Comparison of ENCODE assay signal across 8 cellular contexts in genomic region chr7:99615989-99616358, GRCh38. TPM values are rescaled to one million over a fixed set of nuclear protein-coding genes. Genes with fewer than 3 reads are reported as not detected.
DNase-seq lines count a peak whose midpoint lies in the region; ATAC-seq, FAIRE-seq and TF ChIP-seq lines count a peak whose summit lies in the region.

No MANE protein-coding gene starts in this region.

- TF ChIP-seq CTCF in GM23338 (conservative IDR thresholded peaks at IDR 0.05; ENCODE audit: low read depth in 2 of 2) (no peak), foreskin fibroblast (IDR thresholded peaks at IDR 0.05; ENCODE audit: low read depth, low read length) (no peak)

- no peaks in the 10 kb centered on the region for H3F3A ChIP-seq in GM23338 (replicated peaks; ENCODE audit: low read depth)

- no peak for FAIRE-seq in frontal cortex (lab: Jason Lieb, UNC)

- peaks cover 20% of the 10 kb centered on the region for H3K79me2 ChIP-seq in GM23338 (replicated peaks; ENCODE audit: insufficient read depth)

- peaks cover 9% of the 10 kb centered on the region for H3K4me1 Mint-ChIP-seq in GM23338
- peaks cover 41 to 50% (median 42%) of the 10 kb centered on the region in 3 donors for H3K4me1 Mint-ChIP-seq in T-cell

- peak overlapping the region; percentile 97 for H2AFZ ChIP-seq in GM23338

- no peaks in the 10 kb centered on the region; the same call in 1 of the 2 replicates for H4K20me1 ChIP-seq in GM23338 (replicated peaks; ENCODE audit: insufficient read depth)

- peaks cover 14% of the 10 kb centered on the region for H3K27me3 Mint-ChIP-seq in GM23338 (ENCODE audit: insufficient read depth, low read depth, poor library complexity)
- H3K27me3 Mint-ChIP-seq in T-cell: no peaks in the 10 kb centered on the region

- H3K27me3 ChIP-seq in GM23338 (ENCODE audit: insufficient read depth) (no peaks in the 10 kb centered on the region), skeletal muscle tissue (ENCODE audit: control insufficient read depth in 3 of 3, insufficient read depth in 3 of 3, low read length in 3 of 3) (no peaks in the 10 kb centered on the region)

- H3K4me3 ChIP-seq in GM23338 (peak overlapping the region; percentile 94), foreskin fibroblast (ENCODE audit: low read depth in 1 of 2, low read length in 2 of 2) (peak overlapping the region; percentile 81 to 95), skeletal muscle tissue (ENCODE audit: low read length in 3 of 3) (peak overlapping the region; percentile 100)

- peak overlapping the region; percentile 98; the same call in 1 of the 2 replicates for H3K27ac Mint-ChIP-seq in GM23338
- H3K27ac Mint-ChIP-seq in T-cell: peak overlapping the region; percentile 93 to 97

- POLR2A ChIA-PET in T-cell (lab: Charles Lee): interaction anchor here (0.5 to 0.7 kb wide), 2 partner anchors 10 to 106 kb away, joined by 3 read pairs; no protein-coding TSS in a partner anchor

- ATAC-seq in GM23338 (no peak), T-cell (replicated peaks in 1 of 4) (no peak)

- H3K4me1 ChIP-seq in GM23338 (ENCODE audit: insufficient read depth) (peaks cover 5% of the 10 kb centered on the region; the same call in 1 of the 2 replicates), skeletal muscle tissue (ENCODE audit: control insufficient read depth in 3 of 3, insufficient read depth in 3 of 3, low read length in 3 of 3) (peaks cover 9 to 16% (median 11%) of the 10 kb centered on the region in 3 donors)

- H3K9me2 ChIP-seq in GM23338 (ENCODE audit: insufficient read depth): no peaks in the 10 kb centered on the region

- H3K36me3 Mint-ChIP-seq in GM23338 (ENCODE audit: low read depth): peaks cover 30% of the 10 kb centered on the region
- H3K36me3 Mint-ChIP-seq in T-cell: peaks cover 25% of the 10 kb centered on the region

- H3K27ac ChIP-seq in GM23338 (ENCODE audit: low read depth) (0 out of 2 replicates have a peak overlapping the region, but pooled peaks have one; percentile 68), skeletal muscle tissue (ENCODE audit: low read depth, low read length) (peak overlapping the region; percentile 80), substantia nigra (ENCODE audit: low read depth, low read length, poor library complexity, severe bottlenecking) (no peak overlapping the region)

- H3K36me3 ChIP-seq in GM23338 (ENCODE audit: insufficient read depth) (peaks cover 12% of the 10 kb centered on the region), skeletal muscle tissue (ENCODE audit: control insufficient read depth in 3 of 3, insufficient read depth in 3 of 3, low read length in 3 of 3) (peaks cover 19 to 26% (median 25%) of the 10 kb centered on the region in 3 donors)

- H3K9me3 ChIP-seq in skeletal muscle tissue (ENCODE audit: control insufficient read depth in 3 of 3, low read length in 3 of 3): no peaks in the 10 kb centered on the region

- H3K9me3 Mint-ChIP-seq in GM23338 (no peaks in the 10 kb centered on the region; the same call in 2 of the 3 replicates), T-cell (no peaks in the 10 kb centered on the region)

- H3K4me2 ChIP-seq in GM23338: peak overlapping the region; percentile 84

- CTCF ChIA-PET in T-cell (lab: Charles Lee): interaction anchor here in 1 of 2 donors (0.6 to 1.4 kb wide), 4 partner anchors 46 to 111 kb away, joined by 3 to 5 read pairs (median 3); partner anchors contain the start of genes ZKSCAN5 and ZNF655

- peak overlapping the region; percentile 93 for H3K4me3 Mint-ChIP-seq in GM23338
- H3K4me3 Mint-ChIP-seq in T-cell: peak overlapping the region; percentile 95 to 97 (median 97)

- no peak for DNase-seq in GM23338 (ENCODE audit: low spot score)
- no peak for DNase-seq in T-cell
- no peak for DNase-seq in foreskin fibroblast
- no peak for DNase-seq in HCEC 1CT
- DNase-seq in frontal cortex (ENCODE audit: low spot score in 2 of 2): no peak
- DNase-seq in NCI-H446 treated with DMSO at 0.1 percent for 48 hours (lab: John Stamatoyannopoulos, UW): no peak
- DNase-seq in substantia nigra (lab: John Stamatoyannopoulos, UW): no peak

- peak overlapping the region in 2 of 3 donors; percentile 91 to 98 for H3K9ac ChIP-seq in skeletal muscle tissue (ENCODE audit: low read depth in 1 of 3, low read length in 3 of 3)

TF ChIP-seq in GM23338, 12 proteins besides CTCF, POLR2A, EP300 and RAD21 (continues in another document):
- TF ChIP-seq ETS1 (IDR thresholded peaks at IDR 0.05) (no peak), STAT1 (IDR thresholded peaks at IDR 0.05; ENCODE audit: unreplicated experiment) (no peak), CREB1 (CRISPR knock-in tag; IDR thresholded peaks at IDR 0.05; ENCODE audit: low read depth) (no peak), ZNF114 (CRISPR knock-in tag; IDR thresholded peaks at IDR 0.05) (no peak), ZNF331 (CRISPR knock-in tag; IDR thresholded peaks at IDR 0.05; ENCODE audit: low read depth) (no peak), EZH2 (IDR thresholded peaks at IDR 0.05; ENCODE audit: low read depth, unreplicated experiment) (no peak), REST (IDR thresholded peaks at IDR 0.05; ENCODE audit: unreplicated experiment) (no peak)

RNA-seq across cellular contexts. Expression of gene ZSCAN25, which starts 0.8 kb away (rescaled TPM):
- total RNA-seq in GM23338 (2014; rRNA removed; shearing (Covaris generic)): 10.0 and 17.5 TPM in 2 replicates
- 4.8 and 5.8 TPM in 2 replicates for polyA plus RNA-seq in GM23338 (2016; fragmentation: Nextera tagmentation; extraction: Ambion mirVana)
- 10 to 100 TPM; 43.1 to 50.3 (median 49.8) TPM for total RNA-seq in T-cell
- total RNA-seq in skeletal muscle tissue: 11.0 TPM
- total RNA-seq in frontal cortex: 12.2 TPM

RNA-seq across cellular contexts. Expression of gene TMEM225B, which starts 17.9 kb away (rescaled TPM):
- total RNA-seq in GM23338 (2014; rRNA removed; shearing (Covaris generic)): not detected in 2 replicates
- 0.45 and 0.50 TPM in 2 replicates for polyA plus RNA-seq in GM23338 (2016; fragmentation: Nextera tagmentation; extraction: Ambion mirVana)
- total RNA-seq in T-cell: 1 to 10 TPM in 4 of 5 donors, under 1 TPM in 1; 0.85 to 2.6 (median 1.1) TPM
- total RNA-seq in skeletal muscle tissue: 0.52 TPM
- total RNA-seq in frontal cortex: not detected

RNA-seq across cellular contexts. Expression of gene ZNF655, which starts 57.5 kb away (rescaled TPM):
- total RNA-seq in GM23338 (2014; rRNA removed; shearing (Covaris generic)): 55.8 and 61.3 TPM in 2 replicates
- 20.6 and 21.7 TPM in 2 replicates for polyA plus RNA-seq in GM23338 (2016; fragmentation: Nextera tagmentation; extraction: Ambion mirVana)
- 100 to 1,000 TPM; 145 to 163 (median 157) TPM for total RNA-seq in T-cell
- 31.3 TPM for total RNA-seq in skeletal muscle tissue
- 59.9 TPM for total RNA-seq in frontal cortex
